9 cellular contexts compared by ENCODE assay signal in the genomic region with DNA sequence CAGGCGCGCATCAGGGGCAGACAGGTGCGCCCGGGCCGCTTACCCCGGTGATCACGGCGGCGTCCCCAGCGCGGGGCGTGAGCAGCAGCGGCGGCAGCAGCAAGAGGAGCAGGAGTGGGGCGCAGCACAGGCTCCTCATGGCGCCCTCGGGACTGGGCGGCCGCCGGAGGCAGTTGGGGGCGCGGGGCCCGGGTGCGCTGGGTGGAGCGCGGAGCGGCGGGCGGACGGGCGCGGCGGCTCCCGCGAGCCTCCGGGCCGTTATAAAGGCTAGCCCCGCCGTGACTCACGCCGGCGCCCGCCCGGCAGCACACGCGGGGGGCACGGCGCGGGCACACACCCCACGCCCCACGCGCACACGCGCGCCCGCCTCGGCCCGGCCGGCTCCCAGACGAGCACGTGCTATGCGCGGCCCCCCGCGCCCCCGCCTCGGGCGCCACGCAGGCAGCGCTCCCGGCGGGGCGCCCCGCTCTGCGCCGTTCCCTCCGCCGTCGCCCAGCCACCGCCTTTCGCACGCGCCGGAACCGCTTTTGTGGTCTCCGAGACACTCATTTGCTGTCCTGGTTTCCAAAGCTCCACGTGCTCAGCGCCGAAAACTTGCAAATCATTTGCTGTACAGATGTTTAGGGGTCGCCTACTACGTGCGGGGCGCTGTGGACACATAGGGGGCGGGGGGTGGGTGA. TPM values are rescaled to one million over a fixed set of nuclear protein-coding genes. Genes with fewer than 3 reads are reported as not detected.
A peak's percentile ranks its signal among the peaks of the same experiment; 100 is the strongest.
DNase-seq lines count a peak whose midpoint lies in the region; ATAC-seq, FAIRE-seq and TF ChIP-seq lines count a peak whose summit lies in the region.
"Had no signal": no experiment of that assay in that cellular context is flagged by ENCODE, and none has a peak within 500 bp of the region (broad histone marks: within the 10 kb centered on the region; RNA-seq: fewer than 3 reads in every experiment).

PROK2 (minus strand) TSS at position 235 of the 680 bp plus-strand sequence; CDS start at position 139, 96 bp downstream.

- intact Hi-C loops in dendritic cell treated with granulocyte-macrophage colony-stimulating factor and Interleukin-4, amounts not matched to agents 40 ng/mL and 50 ng/mL, for 4 days (cut with micrococcal nuclease), result loop anchor here (10.0 kb wide), 1 partner anchor 60 kb away; the partner anchor contains the start of gene EIF4E3

- peaks cover 48 to 57% of the 10 kb centered on the region in 2 experiments for H3K4me1 ChIP-seq in neutrophil (ENCODE audit: control insufficient read depth in 1 of 2, insufficient read depth in 1 of 2, low read depth in 1 of 2, low read length in 1 of 2)

- H3K36me3 Mint-ChIP-seq in T-helper 2 cell treated with Interferon-gamma antibody and Interleukin-4, amounts not matched to agents 5 μg/mL and 100 μg/mL, for 36 hours (ENCODE audit: low read depth), result no peaks in the 10 kb centered on the region
- H3K36me3 Mint-ChIP-seq in dendritic cell treated with granulocyte-macrophage colony-stimulating factor and Interleukin-4, amounts not matched to agents 40 ng/mL and 50 ng/mL, for 4 days (ENCODE audit: low read depth), result no peaks in the 10 kb centered on the region

- peaks cover 17% of the 10 kb centered on the region for H3K4me1 Mint-ChIP-seq in T-helper 2 cell treated with Interferon-gamma antibody and Interleukin-4, amounts not matched to agents 5 μg/mL and 100 μg/mL, for 36 hours (ENCODE audit: low read depth)
- peaks cover 24% of the 10 kb centered on the region for H3K4me1 Mint-ChIP-seq in dendritic cell treated with granulocyte-macrophage colony-stimulating factor and Interleukin-4, amounts not matched to agents 40 ng/mL and 50 ng/mL, for 4 days (ENCODE audit: low read depth)

- H3K4me3 ChIP-seq in neutrophil (ENCODE audit: low read depth in 1 of 2, low read length in 1 of 2), result peak within 1 kb of the TSS; percentile 96 to 98

- no peak for ATAC-seq in HG03039 (IDR thresholded peaks at IDR 0.05; ENCODE audit: unreplicated experiment)

- no peaks in the 10 kb centered on the region for H3K9me3 Mint-ChIP-seq in T-helper 2 cell treated with Interferon-gamma antibody and Interleukin-4, amounts not matched to agents 5 μg/mL and 100 μg/mL, for 36 hours
- no peaks in the 10 kb centered on the region for H3K9me3 Mint-ChIP-seq in dendritic cell treated with granulocyte-macrophage colony-stimulating factor and Interleukin-4, amounts not matched to agents 40 ng/mL and 50 ng/mL, for 4 days

- DNase-seq in GM12892 (ENCODE audit: insufficient read length) (peak; percentile 13), kidney tubule cell (ENCODE audit: low spot score) (no peak), HPDE6-E6E7 (ENCODE audit: extremely low spot score) (no peak), SKM-1 treated with dmso at 0.1 percent for 144 hours (lab: John Stamatoyannopoulos, UW; ENCODE audit: unreplicated experiment) (no peak)
- peak; percentile 18 for DNase-seq in T-helper 2 cell treated with Interferon-gamma antibody and Interleukin-4, amounts not matched to agents 5 μg/mL and 100 μg/mL, for 36 hours (ENCODE audit: low spot score)

- H3K27me3 Mint-ChIP-seq in T-helper 2 cell treated with Interferon-gamma antibody and Interleukin-4, amounts not matched to agents 5 μg/mL and 100 μg/mL, for 36 hours (ENCODE audit: low read depth), result peaks cover 69% of the 10 kb centered on the region
- peaks cover 29% of the 10 kb centered on the region for H3K27me3 Mint-ChIP-seq in dendritic cell treated with granulocyte-macrophage colony-stimulating factor and Interleukin-4, amounts not matched to agents 40 ng/mL and 50 ng/mL, for 4 days

- TF ChIP-seq POLR2A in GM12892 (IDR thresholded peaks at IDR 0.05; ENCODE audit: low read depth, low read length), result no peak

- H3K36me3 ChIP-seq in neutrophil, result peaks cover 22% of the 10 kb centered on the region

- peak within 1 kb of the TSS; percentile 20 for H3K27ac Mint-ChIP-seq in T-helper 2 cell treated with Interferon-gamma antibody and Interleukin-4, amounts not matched to agents 5 μg/mL and 100 μg/mL, for 36 hours
- peak within 1 kb of the TSS; percentile 63 for H3K27ac Mint-ChIP-seq in dendritic cell treated with granulocyte-macrophage colony-stimulating factor and Interleukin-4, amounts not matched to agents 40 ng/mL and 50 ng/mL, for 4 days

- FAIRE-seq in GM12892 (lab: Jason Lieb, UNC), result no peak
- FAIRE-seq: endometrium had no signal

- no peak for TF ChIP-seq CTCF in neutrophil (IDR thresholded peaks at IDR 0.05)

- no peaks in the 10 kb centered on the region for H3K9me3 ChIP-seq in neutrophil

- no peaks in the 10 kb centered on the region for H3K27me3 ChIP-seq in neutrophil

- H3K27ac ChIP-seq in neutrophil, result peak within 1 kb of the TSS; percentile 97

- peak within 1 kb of the TSS; percentile 76 for H3K4me3 Mint-ChIP-seq in T-helper 2 cell treated with Interferon-gamma antibody and Interleukin-4, amounts not matched to agents 5 μg/mL and 100 μg/mL, for 36 hours
- H3K4me3 Mint-ChIP-seq in dendritic cell treated with granulocyte-macrophage colony-stimulating factor and Interleukin-4, amounts not matched to agents 40 ng/mL and 50 ng/mL, for 4 days, result peak within 1 kb of the TSS; percentile 87

RNA-seq across cellular contexts. Expression of gene PROK2, which starts in this region (rescaled TPM):
- polyA plus RNA-seq in GM12892 (2012; ENCODE audit: missing spikeins), result not detected

Comparison
In these comparisons a context has a peak if more than half of its experiments do, and no peak if none do; other contexts are left out.
1. DNase-seq: peak in GM12892 (single experiment) and T-helper 2 cell treated with Interferon-gamma antibody and Interleukin-4, amounts not matched to agents 5 μg/mL and 100 μg/mL, for 36 hours (single experiment); none in kidney tubule cell (single experiment), HPDE6-E6E7 (single experiment) and SKM-1 treated with dmso at 0.1 percent for 144 hours (single experiment).